12 cellular contexts compared by ENCODE assay signal in the genomic region with DNA sequence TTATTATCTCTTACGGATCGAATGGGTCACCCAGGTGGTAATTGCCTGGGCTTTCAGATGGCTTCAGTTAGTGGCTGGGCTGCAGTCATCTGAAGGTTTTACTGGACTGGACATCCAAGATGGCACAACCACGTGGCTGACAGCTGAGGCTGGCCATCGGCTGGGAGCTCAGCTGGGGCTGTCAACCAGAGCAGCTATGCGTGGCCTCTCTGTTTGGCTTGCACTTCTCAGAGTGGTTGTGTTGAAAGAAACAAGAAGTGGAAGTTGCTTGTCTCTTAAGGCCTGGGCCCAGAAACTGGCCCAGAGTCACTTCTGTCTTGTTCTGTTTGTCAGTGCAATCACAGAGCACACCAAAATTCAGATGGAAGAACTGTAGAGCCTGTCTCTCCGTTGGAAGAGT.
A peak's percentile ranks its signal among the peaks of the same experiment; 100 is the strongest.
DNase-seq lines count a peak whose midpoint lies in the region; ATAC-seq lines count a peak whose summit lies in the region.
"Had no signal": no experiment of that assay in that cellular context is flagged by ENCODE, and none has a peak within 500 bp of the region (broad histone marks: within the 10 kb centered on the region; RNA-seq: fewer than 3 reads in every experiment).

No MANE protein-coding gene starts in this region.

- DNase-seq in NAMALWA (ENCODE audit: low spot score) (peak; percentile 48), pons (ENCODE audit: low spot score) (peak; percentile 45), NCI-H1417 treated with DMSO at 0.1 percent for 48 hours (lab: John Stamatoyannopoulos, UW) (no peak), NCI-H82 (lab: John Stamatoyannopoulos, UW) (no peak)
- no peak for DNase-seq in NK-92 treated with Interleukin-12 subunit alpha and Interleukin-12 subunit beta, amount 100 ng/mL, for 24 hours (lab: John Stamatoyannopoulos, UW)
- DNase-seq in activated CD4-positive, CD25-positive, alpha-beta regulatory T cell treated with anti-CD3 and anti-CD28 coated beads, Interleukin-2, amount 50 U/mL, for 72 hours = no peak
- DNase-seq: COR-L47; H7; pancreas; stimulated activated CD4-positive, alpha-beta T cell treated with anti-CD3 and anti-CD28 coated beads, Interleukin-4, amount 100 ng/mL, for 1 hour had no signal

- peak; percentile 40 for ATAC-seq in GM18511 (IDR thresholded peaks at IDR 0.05; ENCODE audit: unreplicated experiment)
- ATAC-seq in GM21515 (IDR thresholded peaks at IDR 0.05; ENCODE audit: unreplicated experiment) = peak; percentile 41
- ATAC-seq: pancreas had no signal

Comparison
In these comparisons a context has a peak if more than half of its experiments do, and no peak if none do; other contexts are left out.
1. DNase-seq: peak in NAMALWA (single experiment) and pons (single experiment); none in NCI-H1417 treated with DMSO at 0.1 percent for 48 hours (single experiment), NCI-H82 (single experiment), NK-92 treated with Interleukin-12 subunit alpha and Interleukin-12 subunit beta, amount 100 ng/mL, for 24 hours (single experiment) and activated CD4-positive, CD25-positive, alpha-beta regulatory T cell treated with anti-CD3 and anti-CD28 coated beads, Interleukin-2, amount 50 U/mL, for 72 hours (single experiment).